Comparison of ENCODE assay signal across 1 cellular context in genomic region chr2:74958277-74959105, GRCh38.
A peak's percentile ranks its signal among the peaks of the same experiment; 100 is the strongest.
TF ChIP-seq lines count a peak whose summit lies in the region.

POLE4 (plus strand) TSS chr2:74958643; CDS start chr2:74958680, 37 bp downstream.

TF ChIP-seq in K562, 482 proteins besides CTCF, POLR2A, EP300 and RAD21 (continued from another document and continues in another):
- TF ChIP-seq ZNF592 (IDR thresholded peaks at IDR 0.05) (peak; percentile 97), FOXJ2 (tag; IDR thresholded peaks at IDR 0.05) (peak; percentile 64; the same call in 1 of the 2 replicates), CTBP1 (IDR thresholded peaks at IDR 0.05; ENCODE audit: borderline replicate concordance) (peak; percentile 100), EP400 (IDR thresholded peaks at IDR 0.05) (peak; percentile 97), ETV1 (tag; conservative IDR thresholded peaks at IDR 0.05; ENCODE audit: low read depth) (peak; percentile 63), HINFP (tag; conservative IDR thresholded peaks at IDR 0.05; ENCODE audit: low read depth) (no peak), ATF3 (IDR thresholded peaks at IDR 0.05) (no peak), ATF3 (CRISPR knock-in tag; conservative IDR thresholded peaks at IDR 0.05) (peak; percentile 76), AFF4 (CRISPR knock-in tag; IDR thresholded peaks at IDR 0.05) (peak; percentile 98), SRF (CRISPR knock-in tag; IDR thresholded peaks at IDR 0.05) (0 out of 4 replicates have a peak, but pooled peaks of 1 of the 2 experiments have one; percentile 51), ZBTB9 (CRISPR knock-in tag; IDR thresholded peaks at IDR 0.05) (peak; percentile 84), MBD1 (CRISPR knock-in tag; IDR thresholded peaks at IDR 0.05) (no peak), NCOA2 (IDR thresholded peaks at IDR 0.05; ENCODE audit: partially characterized antibody in 2 of 2) (no peak), ETV6 (IDR thresholded peaks at IDR 0.05; ENCODE audit: borderline replicate concordance in 1 of 2, low read depth in 2 of 2, low read length in 1 of 2) (no peak), ETV6 (CRISPR knock-in tag; IDR thresholded peaks at IDR 0.05; ENCODE audit: borderline replicate concordance) (peak; percentile 71; the same call in 1 of the 2 replicates), HLTF (IDR thresholded peaks at IDR 0.05) (no peak; the same call in 1 of the 2 replicates), MNT (conservative IDR thresholded peaks at IDR 0.05) (peak; percentile 84 to 93), SIN3A (IDR thresholded peaks at IDR 0.05; ENCODE audit: borderline replicate concordance in 2 of 2, control insufficient read depth in 1 of 2, low read depth in 2 of 2, low read length in 2 of 2) (peak in 1 of 2 experiments; percentile 77; a peak in 1 of 4 replicates), GMEB1 (CRISPR knock-in tag; IDR thresholded peaks at IDR 0.05) (peak; percentile 74), PCBP1 (IDR thresholded peaks at IDR 0.05; ENCODE audit: low read depth, low read length, poor library complexity, severe bottlenecking) (peak; percentile 76), ETS1 (conservative IDR thresholded peaks at IDR 0.05; ENCODE audit: control insufficient read depth, low read depth, low read length) (peak; percentile 60; the same call in 1 of the 2 replicates), PREB (CRISPR knock-in tag; IDR thresholded peaks at IDR 0.05) (peak; percentile 95; the same call in 1 of the 2 replicates), TAF7 (tag; IDR thresholded peaks at IDR 0.05) (peak; percentile 86), TEAD4 (IDR thresholded peaks at IDR 0.05; ENCODE audit: low read length) (peak; percentile 58), TEAD4 (CRISPR knock-in tag; IDR thresholded peaks at IDR 0.05; ENCODE audit: borderline replicate concordance) (peak; percentile 72; the same call in 1 of the 2 replicates), ZNF224 (CRISPR knock-in tag; IDR thresholded peaks at IDR 0.05) (0 out of 2 replicates have a peak, but pooled peaks have one; percentile 25), ZNF316 (IDR thresholded peaks at IDR 0.05) (peak; percentile 29; the same call in 1 of the 2 replicates), CREM (IDR thresholded peaks at IDR 0.05; ENCODE audit: low read depth) (peak; percentile 56), ELF1 (tag; IDR thresholded peaks at IDR 0.05) (peak; percentile 94), NFIC (IDR thresholded peaks at IDR 0.05) (peak; percentile 68), DPF2 (IDR thresholded peaks at IDR 0.05) (no peak), NR2C2 (CRISPR knock-in tag; IDR thresholded peaks at IDR 0.05) (peak; percentile 51), NR2C2 (tag; IDR thresholded peaks at IDR 0.05) (peak; percentile 68), TAF9B (IDR thresholded peaks at IDR 0.05; ENCODE audit: partially characterized antibody) (peak; percentile 71), SOX6 (IDR thresholded peaks at IDR 0.05) (peak; percentile 79), ZNF282 (CRISPR knock-in tag; IDR thresholded peaks at IDR 0.05) (peak; percentile 38; the same call in 1 of the 2 replicates), FOXK1 (CRISPR knock-in tag; IDR thresholded peaks at IDR 0.05; ENCODE audit: borderline replicate concordance) (no peak), TRIM28 (IDR thresholded peaks at IDR 0.05) (peak; percentile 93; the same call in 1 of the 2 replicates), ID3 (CRISPR knock-in tag; IDR thresholded peaks at IDR 0.05) (no peak), ID3 (tag; IDR thresholded peaks at IDR 0.05) (peak; percentile 73; the same call in 1 of the 2 replicates)
